8 cellular contexts compared by ENCODE assay signal in the genomic region with DNA sequence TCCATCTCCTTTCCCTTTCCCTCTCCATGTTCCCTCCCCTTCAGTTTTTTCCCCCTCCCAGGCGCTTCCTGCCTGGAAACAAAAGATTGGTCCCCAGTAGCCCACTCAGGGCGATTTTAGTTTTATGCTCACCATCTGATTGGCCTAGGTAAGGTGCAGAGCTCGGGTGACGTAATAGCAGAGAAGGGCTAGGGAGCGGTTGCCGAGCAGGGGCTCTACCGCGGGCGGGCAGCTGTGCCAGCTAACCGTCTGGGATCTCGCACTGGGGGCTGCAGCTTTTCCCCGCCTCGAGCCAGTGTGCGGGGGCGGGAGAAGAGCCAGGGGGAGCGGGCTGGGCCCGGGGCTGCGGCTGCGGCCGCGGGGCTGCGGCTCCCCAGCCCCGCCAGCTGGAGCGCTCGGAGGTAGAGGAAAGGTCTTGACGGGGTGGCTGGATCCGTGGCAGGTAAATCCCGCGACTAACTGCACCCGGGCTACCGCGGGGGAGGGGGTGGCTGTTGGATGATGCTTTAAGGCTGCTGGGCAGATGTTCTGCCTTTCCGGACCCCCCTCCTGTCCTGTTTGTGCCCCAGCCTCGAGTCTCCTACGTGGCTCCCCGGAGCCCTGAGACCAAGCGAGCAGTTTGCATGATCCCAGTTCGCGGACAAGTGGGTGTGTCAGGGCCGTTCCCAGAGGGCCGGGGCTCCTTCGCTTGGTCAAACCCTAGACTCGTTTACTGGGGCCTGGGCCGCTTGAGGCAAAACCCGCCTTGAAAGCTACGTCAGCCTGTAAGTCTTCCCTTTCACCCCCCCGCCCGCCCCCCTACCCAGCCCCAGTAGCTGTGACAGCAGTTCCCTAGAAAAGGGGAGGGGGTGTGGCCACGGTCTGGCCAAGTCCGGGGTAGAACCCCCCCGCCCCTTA. TPM values are rescaled to one million over a fixed set of nuclear protein-coding genes. Genes with fewer than 3 reads are reported as not detected.
DNase-seq lines count a peak whose midpoint lies in the region; ATAC-seq and TF ChIP-seq lines count a peak whose summit lies in the region.

TSS of gene PAK3 (plus strand) at position 218 of the 897 bp plus-strand sequence. CDS start 26,913 bp downstream, outside the sequence.

- H3K4me1 Mint-ChIP-seq in CD14-positive monocyte (peaks cover 11% of the 10 kb centered on the region), neural crest cell (peaks cover 15% of the 10 kb centered on the region)
- H3K4me1 Mint-ChIP-seq in activated T-helper 17 cell treated with anti-CD3 and anti-CD28 coated beads, Interleukin-2, amount 50 U/mL, for 72 hours = peaks cover 3% of the 10 kb centered on the region

- H3K4me2 ChIP-seq in GM23248 (ENCODE audit: unreplicated experiment) (peak within 1 kb of the TSS; percentile 57), Karpas-422 (ENCODE audit: low read depth, low read length, poor library complexity, severe bottlenecking) (no peak within 1 kb of the TSS)

- H4K20me1 ChIP-seq in GM23248 (ENCODE audit: insufficient read depth) (no peaks in the 10 kb centered on the region), Karpas-422 (ENCODE audit: insufficient read depth, low read depth, low read length) (no peaks in the 10 kb centered on the region)

- H3K27me3 ChIP-seq in GM23248 (replicated peaks; ENCODE audit: insufficient read depth) (no peaks in the 10 kb centered on the region; the same call in 1 of the 2 replicates), Karpas-422 (ENCODE audit: low read length) (no peaks in the 10 kb centered on the region)

- H3F3A ChIP-seq in GM23248 (ENCODE audit: insufficient read depth) = no peaks in the 10 kb centered on the region

- in situ Hi-C loops in GM23248 (cut with MboI) = loop anchor here (25.0 kb wide), 1 partner anchor 634 kb away; no protein-coding TSS in a partner anchor

- no peaks in the 10 kb centered on the region for H3K9me2 ChIP-seq in GM23248 (ENCODE audit: insufficient read depth)
- H3K9me2 ChIP-seq in Karpas-422 (replicated peaks; ENCODE audit: insufficient read depth, low read length) = no peaks in the 10 kb centered on the region

- TF ChIP-seq CTCF in CD14-positive monocyte (IDR thresholded peaks at IDR 0.05) (no peak), foreskin fibroblast (IDR thresholded peaks at IDR 0.05; ENCODE audit: low read depth, low read length) (no peak), neural crest cell (conservative IDR thresholded peaks at IDR 0.05) (no peak), GM20000 (IDR thresholded peaks at IDR 0.05; ENCODE audit: extremely low read depth, missing control alignments) (no peak)

- peak; percentile 90 for ATAC-seq in activated T-helper 17 cell treated with anti-CD3 and anti-CD28 coated beads, Interleukin-2, amount 50 U/mL, for 72 hours (replicated peaks)

- H3K9me3 ChIP-seq in GM23248 (ENCODE audit: low read depth) (no peaks in the 10 kb centered on the region), Karpas-422 (ENCODE audit: low read length) (no peaks in the 10 kb centered on the region)

- H3K4me3 Mint-ChIP-seq in CD14-positive monocyte = peak within 1 kb of the TSS; percentile 68 to 85
- peak within 1 kb of the TSS; percentile 88 for H3K4me3 Mint-ChIP-seq in activated T-helper 17 cell treated with anti-CD3 and anti-CD28 coated beads, Interleukin-2, amount 50 U/mL, for 72 hours
- H3K4me3 Mint-ChIP-seq in neural crest cell = peak within 1 kb of the TSS; percentile 90

- H3K27ac Mint-ChIP-seq in CD14-positive monocyte (no peak within 1 kb of the TSS), neural crest cell (ENCODE audit: unreplicated experiment) (no peak within 1 kb of the TSS)
- peak within 1 kb of the TSS; percentile 62 for H3K27ac Mint-ChIP-seq in activated T-helper 17 cell treated with anti-CD3 and anti-CD28 coated beads, Interleukin-2, amount 50 U/mL, for 72 hours

- WGBS in GM23248 (ENCODE audit: low coverage in 1 of 2, low lambda C conversion rate in 2 of 2, missing lambda C conversion rate in 2 of 2), 2 experiments = 2 to 4% methylated on average over 13 to 15 of the region's 51 CpGs

- no peaks in the 10 kb centered on the region for H3K79me2 ChIP-seq in GM23248 (ENCODE audit: insufficient read depth)
- no peaks in the 10 kb centered on the region for H3K79me2 ChIP-seq in Karpas-422 (ENCODE audit: low read length)

- no peaks in the 10 kb centered on the region for H3K36me3 Mint-ChIP-seq in CD14-positive monocyte
- no peaks in the 10 kb centered on the region for H3K36me3 Mint-ChIP-seq in activated T-helper 17 cell treated with anti-CD3 and anti-CD28 coated beads, Interleukin-2, amount 50 U/mL, for 72 hours (ENCODE audit: low read depth)
- no peaks in the 10 kb centered on the region for H3K36me3 Mint-ChIP-seq in neural crest cell (ENCODE audit: low read depth)

- no peak for DNase-seq in CD14-positive monocyte (ENCODE audit: low spot score)
- peak; percentile 15 for DNase-seq in GM23248
- DNase-seq in NCI-H2171 treated with DMSO at 0.1 percent for 48 hours (lab: John Stamatoyannopoulos, UW) = peak; percentile 88
- peak; percentile 3 to 15 for DNase-seq in foreskin fibroblast
- peak; percentile 19 for DNase-seq in neural crest cell (ENCODE audit: low read depth, low spot score)
- DNase-seq in Karpas-422 = no peak
- no peak for DNase-seq in GM20000 (ENCODE audit: low spot score)

- no peak within 1 kb of the TSS for H3K9ac ChIP-seq in GM23248
- H3K9ac ChIP-seq in Karpas-422 (ENCODE audit: low read length) = no peak within 1 kb of the TSS

- H3K4me3 ChIP-seq in GM23248 (peak within 1 kb of the TSS; percentile 51), foreskin fibroblast (ENCODE audit: low read depth in 1 of 2, low read length in 2 of 2) (peak within 1 kb of the TSS; percentile 46 to 61), Karpas-422 (ENCODE audit: low read length) (no peak within 1 kb of the TSS)

- H3K36me3 ChIP-seq in GM23248 (ENCODE audit: low read depth) = no peaks in the 10 kb centered on the region
- no peaks in the 10 kb centered on the region for H3K36me3 ChIP-seq in Karpas-422 (ENCODE audit: insufficient read depth, low read length)

- H3K9me3 Mint-ChIP-seq in CD14-positive monocyte (peaks cover 0 to 4% (median 0%) of the 10 kb centered on the region in 7 donors), neural crest cell (no peaks in the 10 kb centered on the region)
- H3K9me3 Mint-ChIP-seq in activated T-helper 17 cell treated with anti-CD3 and anti-CD28 coated beads, Interleukin-2, amount 50 U/mL, for 72 hours = no peaks in the 10 kb centered on the region

- H3K27me3 Mint-ChIP-seq in CD14-positive monocyte (ENCODE audit: low read depth in 3 of 3) = peaks cover 41 to 61% (median 50%) of the 10 kb centered on the region in 3 donors
- H3K27me3 Mint-ChIP-seq in activated T-helper 17 cell treated with anti-CD3 and anti-CD28 coated beads, Interleukin-2, amount 50 U/mL, for 72 hours = no peaks in the 10 kb centered on the region
- H3K27me3 Mint-ChIP-seq in neural crest cell (ENCODE audit: low read depth) = peaks cover 58% of the 10 kb centered on the region

- H3K4me1 ChIP-seq in GM23248 (ENCODE audit: insufficient read depth) (no peaks in the 10 kb centered on the region), Karpas-422 (ENCODE audit: low read length) (0 out of 2 replicates have a peak, but pooled peaks cover 3% of the 10 kb centered on the region)

- intact Hi-C loops in CD14-positive monocyte (cut with micrococcal nuclease) = loop anchor here in 1 of 2 donors (10.0 kb wide), 1 partner anchor 101 kb away; no protein-coding TSS in a partner anchor

- no peak within 1 kb of the TSS for H3K27ac ChIP-seq in GM23248
- no peak within 1 kb of the TSS for H3K27ac ChIP-seq in Karpas-422 (ENCODE audit: low read length)

- peak within 1 kb of the TSS; percentile 29; the same call in 1 of the 2 replicates for H2AFZ ChIP-seq in GM23248
- no peak within 1 kb of the TSS for H2AFZ ChIP-seq in Karpas-422 (ENCODE audit: low read length)

RNA-seq across cellular contexts. Expression of gene PAK3, which starts in this region (rescaled TPM):
- polyA plus RNA-seq in CD14-positive monocyte (not detected), GM23248 (2016; fragmentation: Nextera tagmentation; extraction: Ambion mirVana) (0.14 TPM in 1 of 2 replicates, not detected in the other)
- not detected in 2 replicates for total RNA-seq in GM23248 (2014; rRNA removed; shearing (Covaris generic))
- 1 to 10 TPM in 1 of 2 donors, under 1 TPM in 1; 0.67 to 2.4 TPM for total RNA-seq in activated T-helper 17 cell treated with anti-CD3 and anti-CD28 coated beads, Interleukin-2, amount 50 U/mL, for 72 hours
- total RNA-seq in neural crest cell = 11.9 and 12.3 TPM in 2 replicates
- total RNA-seq in Karpas-422 (2014; rRNA removed; shearing (Covaris generic); ENCODE audit: low replicate concordance) = not detected in 2 replicates

Comparison
In these comparisons a context has a peak if more than half of its experiments do, and no peak if none do; other contexts are left out.
1. Peak in DNase-seq, H3K4me3 ChIP-seq and H3K4me2 ChIP-seq in GM23248; RNA of the gene not detected or under 1 TPM.
2. DNase-seq: peak in NCI-H2171 treated with DMSO at 0.1 percent for 48 hours (single experiment), foreskin fibroblast (2 of 2) and neural crest cell (single experiment); none in CD14-positive monocyte (single experiment), Karpas-422 (single experiment) and GM20000 (single experiment).
3. Peak in every context shown above with its lines, with median percentiles within 50 percentile points of each other: H3K4me3 Mint-ChIP-seq.